Comparison of ENCODE assay signal across 10 cellular contexts in genomic region chr11:33063326-33063775, GRCh38. TPM values are rescaled to one million over a fixed set of nuclear protein-coding genes. Genes with fewer than 3 reads are reported as not detected.
DNase-seq lines count a peak whose midpoint lies in the region; ATAC-seq and TF ChIP-seq lines count a peak whose summit lies in the region.
"Had no signal": no experiment of that assay in that cellular context is flagged by ENCODE, and none has a peak within 500 bp of the region (broad histone marks: within the 10 kb centered on the region; RNA-seq: fewer than 3 reads in every experiment).

No MANE protein-coding gene starts in this region.

- DNase-seq in activated T-cell treated with anti-CD3 and anti-CD28 coated beads, Interleukin-2, amount 50 U/mL, for 4 hours, result no peak
- DNase-seq in activated T-cell treated with anti-CD3 and anti-CD28 coated beads, Interleukin-2, amount 50 U/mL, for 1 hour, result no peak
- DNase-seq in adipocyte (ENCODE audit: low read depth) (peak; percentile 63), MM.1S (no peak), GM23338 (ENCODE audit: low spot score) (no peak), NCI-H446 treated with DMSO at 0.1 percent for 48 hours (lab: John Stamatoyannopoulos, UW) (no peak)
- DNase-seq in stimulated activated naive CD8-positive, alpha-beta T cell treated with anti-CD3 and anti-CD28 coated beads, Interleukin-15, amount 100 ng/mL, for 72 hours, result peak in 1 of 2 donors; percentile 18
- DNase-seq: BE2C, nephron progenitor cell had no signal

- no peak overlapping the region for H3K9ac ChIP-seq in adipocyte (ENCODE audit: low read length)
- H3K9ac ChIP-seq in MM.1S (ENCODE audit: low read length), result no peak overlapping the region

- no peak overlapping the region for H3K4me3 ChIP-seq in adipocyte (ENCODE audit: low read length)
- H3K4me3 ChIP-seq in MM.1S (ENCODE audit: low read length), result no peak overlapping the region
- H3K4me3 ChIP-seq in GM23338, result no peak overlapping the region

- H4K20me1 ChIP-seq in MM.1S (ENCODE audit: insufficient read depth, low read length), result no peaks in the 10 kb centered on the region
- H4K20me1 ChIP-seq in GM23338 (replicated peaks; ENCODE audit: insufficient read depth), result peaks cover 7% of the 10 kb centered on the region; the same call in 1 of the 2 replicates

- peak; percentile 77 to 81 for ATAC-seq in activated T-cell treated with anti-CD3 and anti-CD28 coated beads, Interleukin-2, amount 50 U/mL, for 4 hours
- ATAC-seq in HG03342 (IDR thresholded peaks at IDR 0.05; ENCODE audit: unreplicated experiment) (peak; percentile 44), GM23338 (no peak)
- peak; percentile 81 for ATAC-seq in stimulated activated naive CD8-positive, alpha-beta T cell treated with anti-CD3 and anti-CD28 coated beads, Interleukin-15, amount 100 ng/mL, for 72 hours

- H3K27ac ChIP-seq in MM.1S (ENCODE audit: low read length), result no peak overlapping the region
- H3K27ac ChIP-seq in GM23338 (ENCODE audit: low read depth), result no peak overlapping the region

- H3K79me2 ChIP-seq in MM.1S (ENCODE audit: low read length), result no peaks in the 10 kb centered on the region
- H3K79me2 ChIP-seq in GM23338 (replicated peaks; ENCODE audit: insufficient read depth), result no peaks in the 10 kb centered on the region

- H3K36me3 ChIP-seq in adipocyte (ENCODE audit: control insufficient read depth, insufficient read depth, low read length, severe bottlenecking) (peaks cover 36% of the 10 kb centered on the region), MM.1S (replicated peaks; ENCODE audit: insufficient read depth, low read length) (no peaks in the 10 kb centered on the region; the same call in 1 of the 2 replicates), GM23338 (ENCODE audit: insufficient read depth) (peaks cover 9% of the 10 kb centered on the region)

- no peaks in the 10 kb centered on the region for H3K27me3 Mint-ChIP-seq in activated T-cell treated with anti-CD3 and anti-CD28 coated beads, Interleukin-2, amount 50 U/mL, for 4 hours (ENCODE audit: low read depth)
- no peaks in the 10 kb centered on the region for H3K27me3 Mint-ChIP-seq in stimulated activated naive CD8-positive, alpha-beta T cell treated with anti-CD3 and anti-CD28 coated beads, Interleukin-15, amount 100 ng/mL, for 72 hours
- peaks cover 4% of the 10 kb centered on the region for H3K27me3 Mint-ChIP-seq in GM23338 (ENCODE audit: insufficient read depth, low read depth, poor library complexity)

- H2AFZ ChIP-seq in MM.1S (ENCODE audit: low read length) (no peak overlapping the region), GM23338 (no peak overlapping the region)

- peaks cover 37% of the 10 kb centered on the region for H3K36me3 Mint-ChIP-seq in activated T-cell treated with anti-CD3 and anti-CD28 coated beads, Interleukin-2, amount 50 U/mL, for 4 hours (ENCODE audit: insufficient read depth)
- peaks cover 40% of the 10 kb centered on the region for H3K36me3 Mint-ChIP-seq in GM23338 (ENCODE audit: low read depth)

- peaks cover 37% of the 10 kb centered on the region for H3K4me1 ChIP-seq in adipocyte (ENCODE audit: control insufficient read depth, insufficient read depth, low read length)
- no peaks in the 10 kb centered on the region for H3K4me1 ChIP-seq in MM.1S (ENCODE audit: low read length)
- H3K4me1 ChIP-seq in GM23338 (ENCODE audit: insufficient read depth), result peaks cover 9% of the 10 kb centered on the region; the same call in 1 of the 2 replicates
- H3K4me1 ChIP-seq: BE2C had no signal

- no peaks in the 10 kb centered on the region for H3K9me3 Mint-ChIP-seq in activated T-cell treated with anti-CD3 and anti-CD28 coated beads, Interleukin-2, amount 50 U/mL, for 4 hours
- H3K9me3 Mint-ChIP-seq in stimulated activated naive CD8-positive, alpha-beta T cell treated with anti-CD3 and anti-CD28 coated beads, Interleukin-15, amount 100 ng/mL, for 72 hours, result no peaks in the 10 kb centered on the region
- no peaks in the 10 kb centered on the region for H3K9me3 Mint-ChIP-seq in GM23338
- H3K9me3 Mint-ChIP-seq: nephron progenitor cell had no signal

- H3K4me2 ChIP-seq in MM.1S (ENCODE audit: low read depth, low read length) (no peak overlapping the region), GM23338 (no peak overlapping the region)

- H3K9me2 ChIP-seq in MM.1S (replicated peaks; ENCODE audit: insufficient read depth, low read length) (no peaks in the 10 kb centered on the region), GM23338 (ENCODE audit: insufficient read depth) (no peaks in the 10 kb centered on the region)

- H3K9me3 ChIP-seq in adipocyte (ENCODE audit: control insufficient read depth, low read length) (no peaks in the 10 kb centered on the region), MM.1S (replicated peaks; ENCODE audit: insufficient read depth, low read length) (no peaks in the 10 kb centered on the region)
- H3K9me3 ChIP-seq: BE2C had no signal

- no peaks in the 10 kb centered on the region for H3K27me3 ChIP-seq in adipocyte (replicated peaks; ENCODE audit: control insufficient read depth, insufficient read depth, low read length)
- no peaks in the 10 kb centered on the region for H3K27me3 ChIP-seq in MM.1S (replicated peaks; ENCODE audit: insufficient read depth, low read length)
- H3K27me3 ChIP-seq in GM23338 (ENCODE audit: insufficient read depth), result no peaks in the 10 kb centered on the region
- H3K27me3 ChIP-seq: BE2C had no signal

- no peak for TF ChIP-seq CTCF in MM.1S (IDR thresholded peaks at IDR 0.05; ENCODE audit: low read length)
- TF ChIP-seq CTCF in GM23338 (conservative IDR thresholded peaks at IDR 0.05; ENCODE audit: low read depth in 2 of 2), result no peak

- no peak overlapping the region for H3K4me3 Mint-ChIP-seq in activated T-cell treated with anti-CD3 and anti-CD28 coated beads, Interleukin-2, amount 50 U/mL, for 4 hours
- peak overlapping the region; percentile 21 to 46 for H3K4me3 Mint-ChIP-seq in stimulated activated naive CD8-positive, alpha-beta T cell treated with anti-CD3 and anti-CD28 coated beads, Interleukin-15, amount 100 ng/mL, for 72 hours
- no peak overlapping the region for H3K4me3 Mint-ChIP-seq in GM23338
- H3K4me3 Mint-ChIP-seq: nephron progenitor cell had no signal

- H3K4me1 Mint-ChIP-seq in activated T-cell treated with anti-CD3 and anti-CD28 coated beads, Interleukin-2, amount 50 U/mL, for 4 hours (ENCODE audit: low read depth), result peaks cover 32% of the 10 kb centered on the region
- peaks cover 62% of the 10 kb centered on the region for H3K4me1 Mint-ChIP-seq in stimulated activated naive CD8-positive, alpha-beta T cell treated with anti-CD3 and anti-CD28 coated beads, Interleukin-15, amount 100 ng/mL, for 72 hours
- peaks cover 22% of the 10 kb centered on the region for H3K4me1 Mint-ChIP-seq in GM23338

- H3K27ac Mint-ChIP-seq in stimulated activated naive CD8-positive, alpha-beta T cell treated with anti-CD3 and anti-CD28 coated beads, Interleukin-15, amount 100 ng/mL, for 72 hours, result peak overlapping the region in 1 of 2 donors; percentile 9
- H3K27ac Mint-ChIP-seq in GM23338, result no peak overlapping the region

- no peaks in the 10 kb centered on the region for H3F3A ChIP-seq in MM.1S (ENCODE audit: insufficient read depth, low read length)
- H3F3A ChIP-seq in GM23338 (replicated peaks; ENCODE audit: low read depth), result 0 out of 2 replicates have a peak, but pooled peaks cover 2% of the 10 kb centered on the region

TF ChIP-seq in GM23338, 12 proteins besides CTCF, POLR2A, EP300 and RAD21 (continues in another document):
- TF ChIP-seq JUNB (IDR thresholded peaks at IDR 0.05; ENCODE audit: unreplicated experiment), result no peak
- TF ChIP-seq STAT1 (IDR thresholded peaks at IDR 0.05; ENCODE audit: unreplicated experiment), result no peak
- no peak for TF ChIP-seq CREB1 (CRISPR knock-in tag; IDR thresholded peaks at IDR 0.05; ENCODE audit: low read depth)
- TF ChIP-seq REST (IDR thresholded peaks at IDR 0.05; ENCODE audit: unreplicated experiment), result no peak
- no peak for TF ChIP-seq EZH2phosphoT487 (IDR thresholded peaks at IDR 0.05; ENCODE audit: unreplicated experiment)

RNA-seq across cellular contexts. Expression of gene TCP11L1, which starts 24.0 kb away (rescaled TPM):
- 10 to 100 TPM in 2 of 3 donors, 1 to 10 TPM in 1; 8.2 to 14.1 (median 11.1) TPM for total RNA-seq in activated T-cell treated with anti-CD3 and anti-CD28 coated beads, Interleukin-2, amount 50 U/mL, for 4 hours
- total RNA-seq in GM23338 (2014; rRNA removed; shearing (Covaris generic)), result 24.9 and 39.0 TPM in 2 replicates
- polyA plus RNA-seq in GM23338 (2016; fragmentation: Nextera tagmentation; extraction: Ambion mirVana), result 3.2 and 5.0 TPM in 2 replicates

RNA-seq across cellular contexts. Expression of gene DEPDC7, which starts 47.7 kb away (rescaled TPM):
- 1 to 10 TPM; 1.0 to 2.7 (median 2.2) TPM for total RNA-seq in activated T-cell treated with anti-CD3 and anti-CD28 coated beads, Interleukin-2, amount 50 U/mL, for 4 hours
- 10.9 and 15.3 TPM in 2 replicates for total RNA-seq in GM23338 (2014; rRNA removed; shearing (Covaris generic))
- 8.6 and 9.1 TPM in 2 replicates for polyA plus RNA-seq in GM23338 (2016; fragmentation: Nextera tagmentation; extraction: Ambion mirVana)

Comparison
In these comparisons a context has a peak if more than half of its experiments do, and no peak if none do; other contexts are left out.
1. H3K4me3 Mint-ChIP-seq: peak in stimulated activated naive CD8-positive, alpha-beta T cell treated with anti-CD3 and anti-CD28 coated beads, Interleukin-15, amount 100 ng/mL, for 72 hours (2 of 2); none in activated T-cell treated with anti-CD3 and anti-CD28 coated beads, Interleukin-2, amount 50 U/mL, for 4 hours (single experiment) and GM23338 (single experiment).